ENCODE assay signal across 9 cellular contexts in the genomic region with DNA sequence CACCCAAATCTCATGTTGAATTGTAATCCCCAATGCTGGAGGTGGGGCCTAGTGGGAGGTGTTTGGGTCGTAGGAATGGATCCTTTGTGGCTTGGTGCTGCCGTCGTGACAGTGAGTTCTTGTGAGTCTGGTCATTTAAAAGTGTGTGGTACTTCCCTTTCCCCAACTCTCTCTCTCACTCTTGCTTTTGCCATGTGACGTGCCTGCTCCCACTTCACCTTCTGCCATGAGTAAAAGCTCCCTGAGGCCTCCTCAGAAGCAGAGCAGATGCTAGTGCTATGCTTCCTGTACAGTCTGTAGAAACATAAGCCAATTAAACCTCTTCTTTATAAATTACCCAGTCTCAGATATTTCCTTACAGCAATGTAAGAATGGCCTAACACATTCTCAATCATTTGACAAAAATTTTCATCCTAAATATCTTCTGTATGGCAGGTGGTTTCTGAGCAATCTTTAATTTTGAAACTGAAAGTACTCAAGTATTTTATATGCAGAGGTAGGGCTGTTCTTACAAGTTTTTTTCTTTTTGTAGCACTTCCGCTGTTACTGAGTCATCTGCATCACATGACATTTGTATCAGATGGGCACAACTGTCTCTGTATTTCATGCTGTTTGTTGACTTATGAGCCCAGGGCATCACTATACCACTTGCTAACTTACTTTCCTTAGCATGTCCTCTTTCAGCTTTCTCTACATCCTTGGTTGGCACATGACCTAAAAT. TPM values are rescaled to one million over a fixed set of nuclear protein-coding genes. Genes with fewer than 3 reads are reported as not detected.
DNase-seq lines count a peak whose midpoint lies in the region; ATAC-seq and TF ChIP-seq lines count a peak whose summit lies in the region.
"Had no signal": no experiment of that assay in that cellular context is flagged by ENCODE, and none has a peak within 500 bp of the region (broad histone marks: within the 10 kb centered on the region; RNA-seq: fewer than 3 reads in every experiment).

No MANE protein-coding gene starts in this region.

- ATAC-seq in HG02571 (IDR thresholded peaks at IDR 0.05; ENCODE audit: unreplicated experiment) (peak; percentile 63), mucosa of descending colon (peak; percentile 97), HG02970 (IDR thresholded peaks at IDR 0.05; ENCODE audit: low FRiP score, unreplicated experiment) (no peak)

- no peak overlapping the region for H3K4me3 ChIP-seq in brain microvascular endothelial cell (ENCODE audit: low read depth, low read length)
- no peak overlapping the region for H3K4me3 ChIP-seq in mucosa of descending colon
- H3K4me3 ChIP-seq: psoas muscle had no signal

- H3K4me1 ChIP-seq in mucosa of descending colon (ENCODE audit: low read depth) = no peaks in the 10 kb centered on the region
- H3K4me1 ChIP-seq: psoas muscle had no signal

- intact Hi-C loops in mucosa of descending colon (cut with DNase I, micrococcal nuclease) = no loop called here

- CTCF ChIA-PET in GM10248 (lab: Yijun Ruan, JAX) = interaction anchor here (1.2 to 4.7 kb wide), 3 partner anchors 11 to 20 kb away, joined by 3 to 37 read pairs (median 18); no protein-coding TSS in a partner anchor

- no peaks in the 10 kb centered on the region for H3K27me3 ChIP-seq in brain microvascular endothelial cell (replicated peaks)

- TF ChIP-seq CTCF in GM10248 (IDR thresholded peaks at IDR 0.05; ENCODE audit: control extremely low read depth, extremely low read depth, low read depth, missing control alignments) (no peak), brain microvascular endothelial cell (IDR thresholded peaks at IDR 0.05; ENCODE audit: low read depth, low read length, missing control alignments) (no peak), mucosa of descending colon (IDR thresholded peaks at IDR 0.05) (no peak)

- peak overlapping the region; percentile 12 for H3K27ac ChIP-seq in brain microvascular endothelial cell
- H3K27ac ChIP-seq: psoas muscle had no signal

- H3K36me3 ChIP-seq in brain microvascular endothelial cell (replicated peaks) = no peaks in the 10 kb centered on the region
- H3K36me3 ChIP-seq in mucosa of descending colon (ENCODE audit: low read depth) = no peaks in the 10 kb centered on the region

- H3K9me3 ChIP-seq in mucosa of descending colon = no peaks in the 10 kb centered on the region
- H3K9me3 ChIP-seq: psoas muscle had no signal

- POLR2A ChIA-PET in GM10248 (lab: Yijun Ruan, JAX) = no interaction called here

- in situ Hi-C loops in brain microvascular endothelial cell (cut with HindIII; ENCODE audit: low pct_ligation_motif_present, low sequenced_read_pairs) = no loop called here

- DNase-seq in GM10248 (ENCODE audit: extremely low spot score) (peak; percentile 40), RKO (ENCODE audit: low spot score) (peak; percentile 68), brain microvascular endothelial cell (peak; percentile 69), mucosa of descending colon (peak in 2 of 3 donors; percentile 24 to 25), NCI-H1105 (lab: John Stamatoyannopoulos, UW) (no peak), NCI-H345 treated with DMSO at 0.1 percent for 48 hours (lab: John Stamatoyannopoulos, UW; ENCODE audit: unreplicated experiment) (no peak)
- DNase-seq: psoas muscle had no signal

RNA-seq across cellular contexts. Expression of gene RPL39L, which starts 8.8 kb away (rescaled TPM):
- 1 to 10 TPM; 1.4 to 5.8 (median 2.9) TPM for total RNA-seq in mucosa of descending colon

Comparison
In these comparisons a context has a peak if more than half of its experiments do, and no peak if none do; other contexts are left out.
1. DNase-seq: peak in GM10248 (single experiment), RKO (single experiment), brain microvascular endothelial cell (single experiment) and mucosa of descending colon (2 of 3); none in NCI-H1105 (single experiment) and NCI-H345 treated with DMSO at 0.1 percent for 48 hours (single experiment).